ENCODE assay signal across 27 cellular contexts in the genomic region with DNA sequence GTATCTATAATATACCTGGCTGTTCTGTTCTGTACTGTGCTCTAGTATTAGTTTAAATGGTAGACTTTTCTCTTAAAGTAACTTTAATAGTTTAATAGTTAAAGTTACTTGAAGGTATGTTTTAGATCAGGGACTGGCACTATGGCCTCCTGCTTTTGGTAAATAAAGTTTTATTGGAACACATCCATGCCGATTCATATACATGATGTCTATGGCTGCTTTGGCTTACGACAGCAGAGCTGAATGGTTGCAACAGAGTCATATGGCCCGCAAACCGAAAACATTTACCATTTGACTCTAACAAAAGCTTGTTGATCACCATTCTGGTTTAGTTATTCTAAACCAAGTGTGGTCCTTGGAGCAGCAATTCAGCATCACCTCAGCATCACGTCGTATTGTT.
"Had no signal": no experiment of that assay in that cellular context is flagged by ENCODE, and none has a peak within 500 bp of the region (broad histone marks: within the 10 kb centered on the region; RNA-seq: fewer than 3 reads in every experiment).

No MANE protein-coding gene starts in this region.

- H3K27me3 ChIP-seq: colonic mucosa, gastrocnemius medialis, ovary, spleen, testis, tibial nerve had no signal

- ATAC-seq: esophagus mucosa; gastrocnemius medialis; left ventricle myocardium superior; lower lobe of right lung; natural killer cell; right cardiac atrium; stimulated activated memory B cell treated with anti-CD40 and anti-IgM and Interleukin-4, amounts not matched to agents 10 μg/mL and 1 μg/mL and 100 μg/mL, for 72 hours; stimulated activated naive CD8-positive, alpha-beta T cell treated with anti-CD3 and anti-CD28 coated beads, Interleukin-15, Interleukin-2, amounts not matched to agents 100 U/mL and 50 U/mL, for 24 hours had no signal

- DNase-seq: colonic mucosa; effector CD8-positive, alpha-beta T cell; endodermal cell; gastrocnemius medialis; head of caudate nucleus; left ventricle myocardium superior; lower lobe of right lung; natural killer cell; occipital lobe; ovary; posterior cingulate gyrus; psoas muscle; right cardiac atrium; spleen; stimulated activated CD4-positive, alpha-beta T cell treated with anti-CD3 and anti-CD28 coated beads, Interleukin-4, amount 100 ng/mL, for 4 hours; stimulated activated naive CD8-positive, alpha-beta T cell treated with anti-CD3 and anti-CD28 coated beads, Interleukin-15, Interleukin-2, amounts not matched to agents 100 U/mL and 50 U/mL, for 24 hours; substantia nigra; testis had no signal

- H3K4me3 ChIP-seq: colonic mucosa, gastrocnemius medialis, lower lobe of right lung, ovary, psoas muscle, skin epidermis, spleen, testis, tibial nerve had no signal

- H3K27ac ChIP-seq: colonic mucosa, epithelial cell of prostate, lower lobe of right lung, ovary, skin epidermis, spleen, testis, tibial nerve had no signal

- H3K36me3 ChIP-seq: colonic mucosa, ovary had no signal

- H3K4me3 Mint-ChIP-seq: dendritic cell treated with granulocyte-macrophage colony-stimulating factor and Interleukin-4, amounts not matched to agents 40 ng/mL and 50 ng/mL, for 4 days; endodermal cell; memory B cell; natural killer cell; stimulated activated memory B cell treated with anti-CD40 and anti-IgM and Interleukin-4, amounts not matched to agents 10 μg/mL and 1 μg/mL and 100 μg/mL, for 72 hours had no signal

- FAIRE-seq: keratinocyte, urothelium cell line had no signal

- H3K9me3 ChIP-seq: colonic mucosa, gastrocnemius medialis, lower lobe of right lung, ovary, psoas muscle, spleen, testis, tibial nerve had no signal

- H3K9me3 Mint-ChIP-seq: dendritic cell treated with granulocyte-macrophage colony-stimulating factor and Interleukin-4, amounts not matched to agents 40 ng/mL and 50 ng/mL, for 4 days; memory B cell; natural killer cell; stimulated activated memory B cell treated with anti-CD40 and anti-IgM and Interleukin-4, amounts not matched to agents 10 μg/mL and 1 μg/mL and 100 μg/mL, for 72 hours had no signal

- H3K27me3 Mint-ChIP-seq: dendritic cell treated with granulocyte-macrophage colony-stimulating factor and Interleukin-4, amounts not matched to agents 40 ng/mL and 50 ng/mL, for 4 days; memory B cell; stimulated activated memory B cell treated with anti-CD40 and anti-IgM and Interleukin-4, amounts not matched to agents 10 μg/mL and 1 μg/mL and 100 μg/mL, for 72 hours had no signal

- H3K27ac Mint-ChIP-seq: dendritic cell treated with granulocyte-macrophage colony-stimulating factor and Interleukin-4, amounts not matched to agents 40 ng/mL and 50 ng/mL, for 4 days; endodermal cell; stimulated activated memory B cell treated with anti-CD40 and anti-IgM and Interleukin-4, amounts not matched to agents 10 μg/mL and 1 μg/mL and 100 μg/mL, for 72 hours had no signal

- H3K36me3 Mint-ChIP-seq: natural killer cell had no signal
